In genomic region chr16:89318871-89319627, GRCh38 we compare ENCODE assay signal across 13 cellular contexts.
A peak's percentile ranks its signal among the peaks of the same experiment; 100 is the strongest.
DNase-seq lines count a peak whose midpoint lies in the region; ATAC-seq and TF ChIP-seq lines count a peak whose summit lies in the region.
"Had no signal": no experiment of that assay in that cellular context is flagged by ENCODE, and none has a peak within 500 bp of the region (broad histone marks: within the 10 kb centered on the region; RNA-seq: fewer than 3 reads in every experiment).

No MANE protein-coding gene starts in this region.

- H3K4me1 ChIP-seq in GM23248 (ENCODE audit: insufficient read depth): peaks cover 72% of the 10 kb centered on the region
- peaks cover 59% of the 10 kb centered on the region for H3K4me1 ChIP-seq in fibroblast of lung (ENCODE audit: control insufficient read depth, extremely low read depth, insufficient read depth, low read length)
- peaks cover 0 to 81% (median 67%) of the 10 kb centered on the region in 4 donors for H3K4me1 ChIP-seq in sigmoid colon

- H3K4me3 Mint-ChIP-seq in T-helper 17 cell: peak overlapping the region; percentile 68

- H3F3A ChIP-seq in GM23248 (ENCODE audit: insufficient read depth): peaks cover 57% of the 10 kb centered on the region

- H3K27ac Mint-ChIP-seq in T-helper 17 cell: peak overlapping the region; percentile 83

- WGBS in GM23248 (ENCODE audit: low coverage in 1 of 2, low lambda C conversion rate in 2 of 2, missing lambda C conversion rate in 2 of 2), 2 experiments: 87 to 90% methylated on average over 27 to 28 of the region's 28 CpGs
- 94 to 95% methylated on average over 28 of the region's 28 CpGs for WGBS in sigmoid colon, 2 donors

- H3K9ac ChIP-seq in GM23248 (peak overlapping the region; percentile 77), fibroblast of lung (ENCODE audit: insufficient read depth, low read length) (peak overlapping the region; percentile 59)

- H3K36me3 ChIP-seq in GM23248 (ENCODE audit: low read depth): no peaks in the 10 kb centered on the region
- peaks cover 12% of the 10 kb centered on the region for H3K36me3 ChIP-seq in fibroblast of lung (ENCODE audit: control insufficient read depth, insufficient read depth, low read length)
- no peaks in the 10 kb centered on the region for H3K36me3 ChIP-seq in sigmoid colon

- H3K27ac ChIP-seq in GM23248 (peak overlapping the region; percentile 94), fibroblast of lung (ENCODE audit: insufficient read depth, low read length) (peak overlapping the region; percentile 98), sigmoid colon (peak overlapping the region; percentile 29 to 88 (median 62))

- no peak for TF ChIP-seq POLR2A in sigmoid colon (IDR thresholded peaks at IDR 0.05)

- no peak for TF ChIP-seq CTCF in fibroblast of lung (conservative IDR thresholded peaks at IDR 0.05 in 1 of 2, IDR thresholded peaks at IDR 0.05 in 1 of 2; ENCODE audit: low read depth in 1 of 2, low read length in 2 of 2)
- no peak for TF ChIP-seq CTCF in sigmoid colon (IDR thresholded peaks at IDR 0.05)

- peaks cover 82% of the 10 kb centered on the region for H3K4me1 Mint-ChIP-seq in T-helper 17 cell

- H3K9me3 ChIP-seq in GM23248 (ENCODE audit: low read depth) (no peaks in the 10 kb centered on the region), T-helper 17 cell (ENCODE audit: control insufficient read depth, low read length, poor library complexity, severe bottlenecking) (no peaks in the 10 kb centered on the region), fibroblast of lung (ENCODE audit: control insufficient read depth, insufficient read depth, low read depth, low read length) (no peaks in the 10 kb centered on the region), sigmoid colon (no peaks in the 10 kb centered on the region)
- H3K9me3 ChIP-seq: mucosa of descending colon, Peyer's patch had no signal

- H3K27me3 Mint-ChIP-seq in T-helper 17 cell: no peaks in the 10 kb centered on the region

- TF ChIP-seq EP300 in sigmoid colon (IDR thresholded peaks at IDR 0.05): no peak

- no peak for ATAC-seq in T-helper 17 cell
- ATAC-seq in HG03354 (IDR thresholded peaks at IDR 0.05; ENCODE audit: poor library complexity, severe bottlenecking, unreplicated experiment): no peak
- ATAC-seq: mucosa of descending colon had no signal

- DNase-seq in GM23248 (no peak), T-helper 17 cell (no peak), fibroblast of lung (ENCODE audit: low read depth in 2 of 2) (no peak), sigmoid colon (no peak), EL (no peak), SK-N-DZ (ENCODE audit: low spot score) (no peak)
- no peak for DNase-seq in activated CD8-positive, alpha-beta memory T cell treated with anti-CD3 and anti-CD28 coated beads, Interleukin-2, amount 50 U/mL, for 4 hours
- DNase-seq: activated CD4-positive, alpha-beta T cell treated with anti-CD3 and anti-CD28 coated beads, Interleukin-2, amount 50 U/mL, for 4 hours; NCI-H1694; Peyer's patch; small intestine had no signal

- in situ Hi-C loops in GM23248 (cut with MboI): no loop called here

- H3K4me2 ChIP-seq in GM23248 (ENCODE audit: unreplicated experiment) (peak overlapping the region; percentile 86), fibroblast of lung (ENCODE audit: extremely low read depth, insufficient read depth, low read length) (peak overlapping the region; percentile 97)

- H3K4me3 ChIP-seq in GM23248: peak overlapping the region; percentile 58; the same call in 1 of the 2 replicates
- H3K4me3 ChIP-seq in fibroblast of lung (replicated peaks in 1 of 4; ENCODE audit: control extremely low read depth in 1 of 4, insufficient read depth in 1 of 4, low read depth in 3 of 4, low read length in 4 of 4): no peak overlapping the region
- no peak overlapping the region for H3K4me3 ChIP-seq in sigmoid colon
- H3K4me3 ChIP-seq: mucosa of descending colon had no signal

- no peaks in the 10 kb centered on the region for H3K9me2 ChIP-seq in GM23248 (ENCODE audit: insufficient read depth)

- H2AFZ ChIP-seq in GM23248 (no peak overlapping the region), fibroblast of lung (ENCODE audit: low read length) (no peak overlapping the region)

- intact Hi-C loops in sigmoid colon (cut with DNase I): no loop called here

- H4K20me1 ChIP-seq in GM23248 (ENCODE audit: insufficient read depth): no peaks in the 10 kb centered on the region; the same call in 1 of the 2 replicates
- H4K20me1 ChIP-seq in fibroblast of lung (ENCODE audit: control insufficient read depth, extremely low read depth, insufficient read depth, low read length): no peaks in the 10 kb centered on the region

- H3K27me3 ChIP-seq in GM23248 (replicated peaks; ENCODE audit: insufficient read depth) (no peaks in the 10 kb centered on the region), fibroblast of lung (ENCODE audit: control insufficient read depth, insufficient read depth, low read length) (no peaks in the 10 kb centered on the region), sigmoid colon (no peaks in the 10 kb centered on the region)
- H3K27me3 ChIP-seq: Peyer's patch had no signal

- no peaks in the 10 kb centered on the region for H3K36me3 Mint-ChIP-seq in T-helper 17 cell (ENCODE audit: low read depth)

- H3K79me2 ChIP-seq in GM23248 (ENCODE audit: insufficient read depth) (peaks cover 100% of the 10 kb centered on the region), fibroblast of lung (ENCODE audit: control insufficient read depth, insufficient read depth, low read length) (peaks cover 92% of the 10 kb centered on the region)
